ENCODE assay signal across 34 cellular contexts in the genomic region with DNA sequence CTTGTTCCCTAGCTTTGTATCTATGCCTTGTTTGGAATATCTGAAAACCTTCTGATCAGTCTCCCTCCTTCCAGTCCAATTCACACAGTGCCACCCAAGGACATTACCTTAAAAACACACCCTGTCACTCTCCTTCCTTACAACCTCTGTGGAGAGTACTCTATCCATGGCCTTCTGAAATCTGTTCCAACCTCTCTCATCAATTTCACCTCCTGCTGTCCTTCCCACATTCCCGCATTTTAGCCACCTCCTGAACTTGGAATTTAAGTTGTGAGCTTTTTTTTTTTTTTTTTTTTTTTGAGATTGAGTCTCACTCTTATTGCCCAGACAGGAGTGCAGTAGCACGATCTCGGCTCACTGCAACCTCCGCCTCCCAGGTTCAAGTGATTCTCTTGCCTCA.
"Had no signal": no experiment of that assay in that cellular context is flagged by ENCODE, and none has a peak within 500 bp of the region (broad histone marks: within the 10 kb centered on the region; RNA-seq: fewer than 3 reads in every experiment).

No MANE protein-coding gene starts in this region.

- H3K27ac ChIP-seq: ascending aorta, breast epithelium, cardiac muscle cell, colonic mucosa, dorsolateral prefrontal cortex, esophagus squamous epithelium, gastroesophageal sphincter, WERI-Rb-1 had no signal

- H3K4me3 Mint-ChIP-seq: activated CD4-positive, alpha-beta memory T cell treated with anti-CD3 and anti-CD28 coated beads for 36 hours; activated CD4-positive, alpha-beta T cell treated with anti-CD3 and anti-CD28 coated beads for 36 hours; activated CD4-positive, alpha-beta T cell treated with anti-CD3 and anti-CD28 coated beads, Interleukin-2, amount 10 ng/mL, durations not matched to agents 24 days and 14 days; activated CD8-positive, alpha-beta memory T cell treated with anti-CD3 and anti-CD28 coated beads, Interleukin-2, amount 10 ng/mL, durations not matched to agents 7 days and 5 days; activated CD8-positive, alpha-beta T cell treated with anti-CD3 and anti-CD28 coated beads, Interleukin-2, amount 10 ng/mL, durations not matched to agents 7 days and 5 days; activated naive CD4-positive, alpha-beta T cell treated with anti-CD3 and anti-CD28 coated beads, Interleukin-2, amount 10 ng/mL, durations not matched to agents 7 days and 5 days; activated naive CD8-positive, alpha-beta T cell treated with anti-CD3 and anti-CD28 coated beads, Interleukin-2, amount 10 ng/mL, durations not matched to agents 7 days and 5 days; brain; dendritic cell treated with granulocyte-macrophage colony-stimulating factor and Interleukin-4, amounts not matched to agents 40 ng/mL and 50 ng/mL, for 4 days; T-helper 17 cell; T-helper 2 cell treated with Interferon-gamma antibody and Interleukin-4, amounts not matched to agents 5 μg/mL and 100 μg/mL, for 36 hours had no signal

- H3K36me3 ChIP-seq: ascending aorta, breast epithelium, cardiac muscle cell, colonic mucosa, esophagus squamous epithelium, gastroesophageal sphincter, WERI-Rb-1 had no signal

- H3K9me3 ChIP-seq: colonic mucosa had no signal

- H3K27me3 ChIP-seq: ascending aorta, breast epithelium, cardiac muscle cell, colonic mucosa, dorsolateral prefrontal cortex, esophagus squamous epithelium, gastroesophageal sphincter had no signal

- H3K4me3 ChIP-seq: ascending aorta, breast epithelium, cardiac muscle cell, colonic mucosa, dorsolateral prefrontal cortex, esophagus squamous epithelium, gastroesophageal sphincter had no signal

- H3K4me1 ChIP-seq: ascending aorta, breast epithelium, colonic mucosa, esophagus squamous epithelium, gastroesophageal sphincter had no signal

- H3K36me3 Mint-ChIP-seq: activated CD4-positive, alpha-beta memory T cell treated with anti-CD3 and anti-CD28 coated beads for 36 hours; activated CD8-positive, alpha-beta memory T cell treated with anti-CD3 and anti-CD28 coated beads, Interleukin-2, amount 10 ng/mL, durations not matched to agents 7 days and 5 days; activated naive CD4-positive, alpha-beta T cell treated with anti-CD3 and anti-CD28 coated beads, Interleukin-2, amount 10 ng/mL, durations not matched to agents 7 days and 5 days; activated naive CD8-positive, alpha-beta T cell treated with anti-CD3 and anti-CD28 coated beads, Interleukin-2, amount 10 ng/mL, durations not matched to agents 7 days and 5 days; brain had no signal

- H3K27ac Mint-ChIP-seq: activated CD4-positive, alpha-beta memory T cell treated with anti-CD3 and anti-CD28 coated beads for 36 hours; activated CD4-positive, alpha-beta T cell treated with anti-CD3 and anti-CD28 coated beads for 36 hours; activated CD4-positive, alpha-beta T cell treated with anti-CD3 and anti-CD28 coated beads, Interleukin-2, amount 10 ng/mL, durations not matched to agents 24 days and 14 days; activated CD8-positive, alpha-beta memory T cell treated with anti-CD3 and anti-CD28 coated beads, Interleukin-2, amount 10 ng/mL, durations not matched to agents 7 days and 5 days; activated CD8-positive, alpha-beta T cell treated with anti-CD3 and anti-CD28 coated beads, Interleukin-2, amount 10 ng/mL, durations not matched to agents 7 days and 5 days; activated naive CD4-positive, alpha-beta T cell treated with anti-CD3 and anti-CD28 coated beads, Interleukin-2, amount 10 ng/mL, durations not matched to agents 7 days and 5 days; activated naive CD4-positive, alpha-beta T cell treated with anti-CD3 and anti-CD28 coated beads, Interleukin-2, amount 50 U/mL, for 72 hours; brain; dendritic cell treated with granulocyte-macrophage colony-stimulating factor and Interleukin-4, amounts not matched to agents 40 ng/mL and 50 ng/mL, for 4 days; T-helper 17 cell; T-helper 2 cell treated with Interferon-gamma antibody and Interleukin-4, amounts not matched to agents 5 μg/mL and 100 μg/mL, for 36 hours had no signal

- H3K4me1 Mint-ChIP-seq: activated CD4-positive, alpha-beta T cell treated with anti-CD3 and anti-CD28 coated beads for 36 hours; activated CD4-positive, alpha-beta T cell treated with anti-CD3 and anti-CD28 coated beads, Interleukin-2, amount 10 ng/mL, durations not matched to agents 24 days and 14 days; activated CD8-positive, alpha-beta memory T cell treated with anti-CD3 and anti-CD28 coated beads, Interleukin-2, amount 10 ng/mL, durations not matched to agents 7 days and 5 days; activated naive CD4-positive, alpha-beta T cell treated with anti-CD3 and anti-CD28 coated beads, Interleukin-2, amount 10 ng/mL, durations not matched to agents 7 days and 5 days; activated naive CD8-positive, alpha-beta T cell treated with anti-CD3 and anti-CD28 coated beads, Interleukin-2, amount 10 ng/mL, durations not matched to agents 7 days and 5 days; brain; T-helper 17 cell had no signal

- DNase-seq: activated CD4-positive, alpha-beta memory T cell treated with anti-CD3 and anti-CD28 coated beads for 36 hours; activated CD4-positive, alpha-beta T cell treated with anti-CD3 and anti-CD28 coated beads for 36 hours; activated CD4-positive, alpha-beta T cell treated with anti-CD3 and anti-CD28 coated beads, Interleukin-2, amount 10 ng/mL, durations not matched to agents 24 days and 14 days; activated CD4-positive, CD25-positive, alpha-beta regulatory T cell; activated CD4-positive, CD25-positive, alpha-beta regulatory T cell treated with anti-CD3 and anti-CD28 coated beads, Interleukin-2, amount 50 U/mL, for 72 hours; activated CD8-positive, alpha-beta memory T cell treated with anti-CD3 and anti-CD28 coated beads, Interleukin-2, amount 10 ng/mL, durations not matched to agents 7 days and 5 days; activated CD8-positive, alpha-beta memory T cell treated with anti-CD3 and anti-CD28 coated beads, Interleukin-2, amount 50 U/mL, for 4 hours; activated CD8-positive, alpha-beta T cell treated with anti-CD3 and anti-CD28 coated beads, Interleukin-2, amount 10 ng/mL, durations not matched to agents 7 days and 5 days; activated gamma-delta T cell; activated naive CD4-positive, alpha-beta T cell; activated naive CD4-positive, alpha-beta T cell treated with anti-CD3 and anti-CD28 coated beads, Interleukin-2, amount 10 ng/mL, durations not matched to agents 7 days and 5 days; activated naive CD8-positive, alpha-beta T cell treated with anti-CD3 and anti-CD28 coated beads, Interleukin-2, amount 10 ng/mL, durations not matched to agents 7 days and 5 days; activated T-cell treated with anti-CD3 and anti-CD28 coated beads, Interleukin-2, amount 50 U/mL, for 1 hour; activated T-cell treated with anti-CD3 and anti-CD28 coated beads, Interleukin-2, amount 50 U/mL, for 48 hours; central memory CD4-positive, alpha-beta T cell; cerebellar nuclear complex; colonic mucosa; dorsolateral prefrontal cortex; effector memory CD4-positive, alpha-beta T cell; erythroblast; esophagus squamous epithelium; foreskin melanocyte; T-helper 1 cell; T-helper 17 cell; T1000; WERI-Rb-1 had no signal

- H3K27me3 Mint-ChIP-seq: activated CD4-positive, alpha-beta memory T cell treated with anti-CD3 and anti-CD28 coated beads for 36 hours; activated CD4-positive, alpha-beta T cell treated with anti-CD3 and anti-CD28 coated beads for 36 hours; activated CD4-positive, alpha-beta T cell treated with anti-CD3 and anti-CD28 coated beads, Interleukin-2, amount 10 ng/mL, durations not matched to agents 24 days and 14 days; activated CD8-positive, alpha-beta memory T cell treated with anti-CD3 and anti-CD28 coated beads, Interleukin-2, amount 10 ng/mL, durations not matched to agents 7 days and 5 days; activated naive CD4-positive, alpha-beta T cell treated with anti-CD3 and anti-CD28 coated beads, Interleukin-2, amount 10 ng/mL, durations not matched to agents 7 days and 5 days; activated naive CD8-positive, alpha-beta T cell treated with anti-CD3 and anti-CD28 coated beads, Interleukin-2, amount 10 ng/mL, durations not matched to agents 7 days and 5 days; dendritic cell treated with granulocyte-macrophage colony-stimulating factor and Interleukin-4, amounts not matched to agents 40 ng/mL and 50 ng/mL, for 4 days; T-helper 17 cell had no signal
